In the genomic region with DNA sequence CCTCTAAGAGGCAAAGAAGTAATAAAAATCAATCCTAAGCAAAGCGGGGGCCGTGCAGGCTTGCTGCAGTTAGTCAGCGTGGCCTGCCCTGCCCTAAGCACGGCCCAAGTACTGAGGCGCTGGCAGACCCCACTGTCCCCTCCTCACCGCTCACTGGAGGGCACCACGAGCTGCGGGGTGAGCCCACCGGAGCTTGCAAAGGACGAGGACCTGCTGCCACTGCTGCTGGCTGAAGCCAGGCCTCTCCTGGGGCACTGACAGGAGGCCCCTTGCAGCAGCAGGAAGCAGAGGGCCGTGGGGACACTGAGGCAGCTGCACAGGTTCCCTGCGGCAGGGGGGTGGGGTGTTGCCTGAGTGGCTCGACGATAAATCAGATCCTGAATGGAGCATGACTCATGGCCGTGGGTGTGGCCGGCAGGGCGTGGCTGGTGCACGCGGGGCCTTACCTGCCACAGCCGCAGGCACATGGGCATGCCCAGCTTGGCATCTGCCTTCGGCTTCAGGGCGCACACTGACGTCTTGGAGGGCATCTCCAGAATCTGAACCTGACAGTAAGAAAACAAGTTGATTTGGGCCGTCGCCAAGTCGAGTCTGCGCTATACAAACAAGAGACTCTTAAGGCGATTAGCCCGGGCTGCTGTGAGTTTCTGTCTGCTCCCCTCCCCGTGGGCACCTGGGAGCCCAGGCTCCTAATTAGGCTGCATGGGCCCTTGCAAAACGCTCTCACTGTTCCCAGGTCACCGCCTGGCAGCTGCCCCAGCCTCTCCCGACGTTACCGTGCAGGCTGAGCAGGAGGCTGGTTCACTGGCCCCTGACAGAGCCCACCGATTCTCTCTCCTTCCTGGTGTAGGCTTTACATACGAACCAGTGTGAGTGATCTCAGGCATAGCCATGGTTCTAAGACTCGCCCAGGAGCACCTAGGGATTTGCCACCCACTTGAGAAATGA, we compare ENCODE assay signal across 11 cellular contexts. TPM values are rescaled to one million over a fixed set of nuclear protein-coding genes. Genes with fewer than 3 reads are reported as not detected.
A peak's percentile ranks its signal among the peaks of the same experiment; 100 is the strongest.
DNase-seq lines count a peak whose midpoint lies in the region; ATAC-seq, FAIRE-seq and TF ChIP-seq lines count a peak whose summit lies in the region.
"Had no signal": no experiment of that assay in that cellular context is flagged by ENCODE, and none has a peak within 500 bp of the region (broad histone marks: within the 10 kb centered on the region; RNA-seq: fewer than 3 reads in every experiment).

No MANE protein-coding gene starts in this region.

- no peaks in the 10 kb centered on the region for H3K27me3 ChIP-seq in RWPE2 (ENCODE audit: insufficient read depth, poor library complexity, severe bottlenecking)
- H3K27me3 ChIP-seq in gastroesophageal sphincter, result no peaks in the 10 kb centered on the region
- H3K27me3 ChIP-seq: tibial nerve had no signal

- no peaks in the 10 kb centered on the region for H3K36me3 ChIP-seq in RWPE2 (ENCODE audit: low read depth)
- H3K36me3 ChIP-seq in kidney (ENCODE audit: control insufficient read depth in 1 of 2, insufficient read depth in 2 of 2, low read length in 2 of 2), result no peaks in the 10 kb centered on the region
- H3K36me3 ChIP-seq in gastroesophageal sphincter, result peaks cover 0 to 31% of the 10 kb centered on the region in 2 donors

- ATAC-seq in RWPE2 (ENCODE audit: low read depth) (peak; percentile 82), GM21529 (IDR thresholded peaks at IDR 0.05; ENCODE audit: unreplicated experiment) (no peak), gastroesophageal sphincter (no peak)
- ATAC-seq: activated CD8-positive, alpha-beta memory T cell treated with anti-CD3 and anti-CD28 coated beads, Interleukin-2, amount 10 ng/mL, durations not matched to agents 7 days and 5 days had no signal

- DNase-seq in EH (ENCODE audit: low read depth) (peak; percentile 9), RWPE2 (ENCODE audit: low spot score) (peak; percentile 96), kidney (peak; percentile 90), GM19240 (ENCODE audit: insufficient read length, low spot score) (no peak), retina (no peak)
- DNase-seq: activated CD8-positive, alpha-beta memory T cell treated with anti-CD3 and anti-CD28 coated beads, Interleukin-2, amount 10 ng/mL, durations not matched to agents 7 days and 5 days; effector CD8-positive, alpha-beta T cell had no signal

- WGBS in gastroesophageal sphincter (ENCODE audit: low coverage in 1 of 2), 2 donors, result 91% methylated on average over 7 of the region's 38 CpGs; no CpG with 5 or more reads in 1 of the 2 donors

- intact Hi-C loops in kidney (cut with DNase I), result no loop called here

- FAIRE-seq in kidney (lab: Jason Lieb, UNC), result no peak

- peaks cover 28% of the 10 kb centered on the region for H3K4me1 ChIP-seq in RWPE2 (ENCODE audit: insufficient read depth, poor library complexity, severe bottlenecking)
- H3K4me1 ChIP-seq in kidney (ENCODE audit: control insufficient read depth in 1 of 2, insufficient read depth in 1 of 2, low read depth in 1 of 2, low read length in 2 of 2), result no peaks in the 10 kb centered on the region
- H3K4me1 ChIP-seq in gastroesophageal sphincter, result no peaks in the 10 kb centered on the region

- TF ChIP-seq POLR2A in gastroesophageal sphincter (IDR thresholded peaks at IDR 0.05), result no peak

- H3K27ac ChIP-seq in 22Rv1 (peak overlapping the region; percentile 27), RWPE2 (ENCODE audit: poor library complexity, severe bottlenecking) (peak overlapping the region; percentile 93), kidney (ENCODE audit: low read depth in 2 of 2, low read length in 2 of 2) (no peak overlapping the region), gastroesophageal sphincter (no peak overlapping the region)
- H3K27ac ChIP-seq: tibial nerve had no signal

- TF ChIP-seq CTCF in 22Rv1 (IDR thresholded peaks at IDR 0.05) (no peak), RWPE2 (IDR thresholded peaks at IDR 0.05; ENCODE audit: poor library complexity, severe bottlenecking) (no peak), kidney (IDR thresholded peaks at IDR 0.05; ENCODE audit: borderline replicate concordance, extremely low read depth, insufficient read depth) (no peak), gastroesophageal sphincter (IDR thresholded peaks at IDR 0.05) (no peak)

- H3K9ac ChIP-seq in kidney (ENCODE audit: low read length in 2 of 2), result no peak overlapping the region

- no peaks in the 10 kb centered on the region for H3K9me3 ChIP-seq in RWPE2 (ENCODE audit: severe bottlenecking)
- no peaks in the 10 kb centered on the region for H3K9me3 ChIP-seq in kidney (ENCODE audit: control insufficient read depth in 1 of 2, low read length in 2 of 2)
- H3K9me3 ChIP-seq in gastroesophageal sphincter, result no peaks in the 10 kb centered on the region
- H3K9me3 ChIP-seq: tibial nerve had no signal

- no peak overlapping the region for H3K4me3 ChIP-seq in RWPE2 (ENCODE audit: severe bottlenecking)
- H3K4me3 ChIP-seq in kidney (ENCODE audit: low read length in 2 of 2), result no peak overlapping the region
- no peak overlapping the region for H3K4me3 ChIP-seq in gastroesophageal sphincter
- H3K4me3 ChIP-seq: tibial nerve had no signal

- TF ChIP-seq EP300 in gastroesophageal sphincter (IDR thresholded peaks at IDR 0.05), result no peak

RNA-seq across cellular contexts. Expression of gene TBX1, which starts 45.9 kb away (rescaled TPM):
- total RNA-seq in kidney (5.5 TPM), gastroesophageal sphincter (1 to 10 TPM in 2 of 4 donors, under 1 TPM in 2; 0.31 to 2.7 (median 1.2) TPM)
- polyA plus RNA-seq in kidney (ENCODE audit: insufficient read depth, low read depth, low replicate concordance), result 0.45 TPM

RNA-seq across cellular contexts. Expression of gene GNB1L, which starts 48.2 kb away (rescaled TPM):
- total RNA-seq in kidney (4.4 TPM), gastroesophageal sphincter (1 to 10 TPM; 4.8 to 8.7 (median 7.4) TPM)
- polyA plus RNA-seq in kidney (ENCODE audit: insufficient read depth, low read depth, low replicate concordance), result 4.0 TPM

RNA-seq across cellular contexts. Expression of gene RTL10, which starts 48.2 kb away (rescaled TPM):
- 16.7 TPM for total RNA-seq in kidney
- polyA plus RNA-seq in kidney (ENCODE audit: insufficient read depth, low read depth, low replicate concordance), result 8.8 TPM
- 10 to 100 TPM in 2 of 4 donors, 1 to 10 TPM in 2; 6.6 to 15.9 (median 10.4) TPM for total RNA-seq in gastroesophageal sphincter

Comparison
In these comparisons a context has a peak if more than half of its experiments do, and no peak if none do; other contexts are left out.
1. H3K27ac ChIP-seq: peak in 22Rv1 (single experiment) and RWPE2 (single experiment); none in kidney (0 of 2) and gastroesophageal sphincter (0 of 4).
2. DNase-seq: peak in EH (single experiment), RWPE2 (single experiment) and kidney (single experiment); none in GM19240 (single experiment) and retina (single experiment).